Comparison of ENCODE assay signal across 15 cellular contexts in the genomic region with DNA sequence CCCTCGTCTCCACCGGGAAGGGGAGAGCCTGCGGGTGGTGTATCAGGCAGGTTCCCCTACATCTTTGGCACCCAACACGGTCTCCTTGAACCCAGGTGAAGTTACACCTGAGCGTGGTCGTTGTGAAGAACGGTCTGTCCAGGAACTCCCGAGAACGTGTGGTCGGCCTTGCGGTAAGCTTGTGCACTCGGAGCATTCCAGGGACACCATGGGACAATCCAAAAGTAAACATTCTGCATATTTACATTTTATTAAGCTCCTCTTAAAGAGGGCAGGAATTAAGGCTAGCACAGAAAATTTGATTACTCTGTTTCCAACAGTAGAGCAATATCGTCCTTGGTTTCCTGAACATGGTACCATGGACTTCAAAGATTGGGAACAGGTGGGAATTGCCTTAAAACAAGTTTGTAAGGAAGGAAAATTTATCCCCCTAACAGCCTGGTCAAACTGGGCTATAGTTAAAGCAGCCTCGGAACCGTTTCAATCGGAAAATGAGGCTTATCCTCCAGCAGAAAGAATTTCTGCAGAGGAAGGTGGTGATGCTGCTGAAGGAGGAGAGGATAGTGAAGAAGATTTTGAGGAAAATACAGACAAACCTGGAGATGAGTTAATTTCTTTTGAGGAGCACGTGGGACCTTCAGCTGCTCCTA. TPM values are rescaled to one million over a fixed set of nuclear protein-coding genes. Genes with fewer than 3 reads are reported as not detected.
DNase-seq lines count a peak whose midpoint lies in the region; ATAC-seq and TF ChIP-seq lines count a peak whose summit lies in the region.
"Had no signal": no experiment of that assay in that cellular context is flagged by ENCODE, and none has a peak within 500 bp of the region (broad histone marks: within the 10 kb centered on the region; RNA-seq: fewer than 3 reads in every experiment).

No MANE protein-coding gene starts in this region.

- H3K9me3 ChIP-seq in Panc1 (ENCODE audit: control insufficient read depth, insufficient read depth, low read depth, low read length) (no peaks in the 10 kb centered on the region), gastrocnemius medialis (no peaks in the 10 kb centered on the region)
- H3K9me3 ChIP-seq: uterus had no signal

- no peak overlapping the region for H3K4me3 Mint-ChIP-seq in stimulated activated memory B cell treated with anti-CD40 and anti-IgM and Interleukin-4, amounts not matched to agents 10 μg/mL and 1 μg/mL and 100 μg/mL, for 72 hours
- H3K4me3 Mint-ChIP-seq: brain; CD8-positive, alpha-beta memory T cell had no signal

- peak overlapping the region; percentile 53 for H3K27ac Mint-ChIP-seq in stimulated activated memory B cell treated with anti-CD40 and anti-IgM and Interleukin-4, amounts not matched to agents 10 μg/mL and 1 μg/mL and 100 μg/mL, for 72 hours

- DNase-seq in HL-60 (ENCODE audit: low read depth in 1 of 2, low spot score in 1 of 2) (no peak), Panc1 (ENCODE audit: low read depth, low spot score) (no peak), gastrocnemius medialis (no peak)

- no peaks in the 10 kb centered on the region for H3K36me3 Mint-ChIP-seq in stimulated activated memory B cell treated with anti-CD40 and anti-IgM and Interleukin-4, amounts not matched to agents 10 μg/mL and 1 μg/mL and 100 μg/mL, for 72 hours
- H3K36me3 Mint-ChIP-seq: brain; CD8-positive, alpha-beta memory T cell had no signal

- H3K27ac ChIP-seq in HL-60 (replicated peaks), result peak overlapping the region; percentile 75
- H3K27ac ChIP-seq in Panc1 (ENCODE audit: low read length), result no peak overlapping the region
- peak overlapping the region; percentile 3 for H3K27ac ChIP-seq in layer of hippocampus (ENCODE audit: low read depth, low read length)
- H3K27ac ChIP-seq in gastrocnemius medialis, result no peak overlapping the region
- H3K27ac ChIP-seq: uterus had no signal

- TF ChIP-seq CTCF in HL-60 (IDR thresholded peaks at IDR 0.05; ENCODE audit: insufficient read depth, low read length) (no peak), Panc1 (IDR thresholded peaks at IDR 0.05) (no peak), gastrocnemius medialis (IDR thresholded peaks at IDR 0.05 in 4 of 5, conservative IDR thresholded peaks at IDR 0.05 in 1 of 5) (no peak)

- intact Hi-C loops in Panc1 (cut with micrococcal nuclease; ENCODE audit: unreplicated experiment), result loop anchor here (10.0 kb wide), 1 partner anchor 62 kb away; no protein-coding TSS in a partner anchor
- intact Hi-C loops in gastrocnemius medialis (cut with DNase I; ENCODE audit: low total_unique reads), result loop anchor here (5.0 to 10.0 kb wide), 5 partner anchors 70 to 312 kb away; a partner anchor contains a TSS

- H3K4me3 ChIP-seq in HL-60 (replicated peaks; ENCODE audit: insufficient read depth, low read length), result no peak overlapping the region
- no peak overlapping the region for H3K4me3 ChIP-seq in Panc1 (ENCODE audit: low read depth in 2 of 2, low read length in 2 of 2)
- H3K4me3 ChIP-seq in gastrocnemius medialis, result no peak overlapping the region
- H3K4me3 ChIP-seq: uterus had no signal

- CTCF ChIA-PET in Panc1 (lab: Charles Lee), result interaction anchor here (0.6 to 1.4 kb wide), 3 partner anchors 21 to 65 kb away, joined by 3 to 10 read pairs (median 4); no protein-coding TSS in a partner anchor

- H3K4me1 Mint-ChIP-seq in stimulated activated memory B cell treated with anti-CD40 and anti-IgM and Interleukin-4, amounts not matched to agents 10 μg/mL and 1 μg/mL and 100 μg/mL, for 72 hours, result peaks cover 22% of the 10 kb centered on the region

- POLR2A ChIA-PET in Panc1 (lab: Charles Lee), result interaction anchor here (0.6 kb wide), 1 partner anchor 79 kb away, joined by 3 read pairs; no protein-coding TSS in a partner anchor

- H3K4me1 ChIP-seq in Panc1 (ENCODE audit: control insufficient read depth, insufficient read depth, low read length), result peaks cover 10% of the 10 kb centered on the region
- H3K4me1 ChIP-seq in gastrocnemius medialis, result peaks cover 0 to under 1% of the 10 kb centered on the region in 2 donors
- H3K4me1 ChIP-seq: uterus had no signal

- ATAC-seq in Panc1 (peak; percentile 24; the same call in 1 of the 2 replicates), HG03108 (IDR thresholded peaks at IDR 0.05; ENCODE audit: unreplicated experiment) (no peak), gastrocnemius medialis (no peak), GM21737 (IDR thresholded peaks at IDR 0.05; ENCODE audit: unreplicated experiment) (no peak)
- no peak for ATAC-seq in stimulated activated memory B cell treated with anti-CD40 and anti-IgM and Interleukin-4, amounts not matched to agents 10 μg/mL and 1 μg/mL and 100 μg/mL, for 72 hours

- H3K27me3 ChIP-seq in HL-60 (ENCODE audit: insufficient read depth, poor library complexity, severe bottlenecking) (no peaks in the 10 kb centered on the region), Panc1 (ENCODE audit: control insufficient read depth, insufficient read depth, low read length) (peaks cover 4% of the 10 kb centered on the region), layer of hippocampus (ENCODE audit: control insufficient read depth, insufficient read depth, low read length) (peaks cover 2% of the 10 kb centered on the region), gastrocnemius medialis (peaks cover 19 to 37% (median 34%) of the 10 kb centered on the region in 3 donors)

- H3K36me3 ChIP-seq in Panc1 (ENCODE audit: control insufficient read depth, insufficient read depth, low read length), result no peaks in the 10 kb centered on the region
- H3K36me3 ChIP-seq in gastrocnemius medialis, result no peaks in the 10 kb centered on the region
- H3K36me3 ChIP-seq: uterus had no signal

- H3K9me3 Mint-ChIP-seq in stimulated activated memory B cell treated with anti-CD40 and anti-IgM and Interleukin-4, amounts not matched to agents 10 μg/mL and 1 μg/mL and 100 μg/mL, for 72 hours, result no peaks in the 10 kb centered on the region
- H3K9me3 Mint-ChIP-seq: brain; CD8-positive, alpha-beta memory T cell had no signal

- in situ Hi-C loops in Panc1 (cut with HindIII; ENCODE audit: low pct_unique_long_range_greater_than_20kb, low sequenced_read_pairs), result no loop called here
- in situ Hi-C loops in gastrocnemius medialis (cut with MboI; ENCODE audit: low sequenced_read_pairs in 4 of 4), result no loop called here

- BruUV-seq in Panc1 (replicated peaks; lab: Mats Ljungman, UMichigan), result no TSS peak

- H3K27me3 Mint-ChIP-seq in stimulated activated memory B cell treated with anti-CD40 and anti-IgM and Interleukin-4, amounts not matched to agents 10 μg/mL and 1 μg/mL and 100 μg/mL, for 72 hours, result peaks cover 18% of the 10 kb centered on the region

- TF ChIP-seq POLR2A in gastrocnemius medialis (IDR thresholded peaks at IDR 0.05), result no peak

RNA-seq across cellular contexts. Expression of a gene that starts 18.2 kb away (rescaled TPM):
- total RNA-seq in Panc1 (2021; ENCODE audit: unreplicated experiment) (not detected), gastrocnemius medialis (1 to 10 TPM in 1 of 4 donors, under 1 TPM in 3; 0.15 to 1.0 (median 0.69) TPM)
- not detected for polyA plus RNA-seq in Panc1 (2012; ENCODE audit: insufficient read length)
- total RNA-seq: CD8-positive, alpha-beta memory T cell; myocyte had no signal
- polyA plus RNA-seq: CD8-positive, alpha-beta memory T cell had no signal

RNA-seq across cellular contexts. Expression of a gene that starts 30.4 kb away (rescaled TPM):
- not detected for total RNA-seq in Panc1 (2021; ENCODE audit: unreplicated experiment)
- 0.46 TPM for polyA plus RNA-seq in Panc1 (2012; ENCODE audit: insufficient read length)
- not detected for total RNA-seq in gastrocnemius medialis
- total RNA-seq: frontal cortex, renal cortical epithelial cell, uterus had no signal
- polyA plus RNA-seq: CD8-positive, alpha-beta memory T cell had no signal

RNA-seq across cellular contexts. Expression of a gene that starts 54.7 kb away (rescaled TPM):
- total RNA-seq in Panc1 (2021; ENCODE audit: unreplicated experiment) (not detected), gastrocnemius medialis (not detected)
- polyA plus RNA-seq in Panc1 (2012; ENCODE audit: insufficient read length), result not detected
- total RNA-seq: CD8-positive, alpha-beta memory T cell; LHCN-M2; myocyte; renal cortical epithelial cell; SK-MEL-5 had no signal

Comparison
In these comparisons a context has a peak if more than half of its experiments do, and no peak if none do; other contexts are left out.
1. H3K27ac ChIP-seq: peak in HL-60 (single experiment) and layer of hippocampus (single experiment); none in Panc1 (single experiment) and gastrocnemius medialis (0 of 4).